Comparison of ENCODE assay signal across 2 cellular contexts in the genomic region with DNA sequence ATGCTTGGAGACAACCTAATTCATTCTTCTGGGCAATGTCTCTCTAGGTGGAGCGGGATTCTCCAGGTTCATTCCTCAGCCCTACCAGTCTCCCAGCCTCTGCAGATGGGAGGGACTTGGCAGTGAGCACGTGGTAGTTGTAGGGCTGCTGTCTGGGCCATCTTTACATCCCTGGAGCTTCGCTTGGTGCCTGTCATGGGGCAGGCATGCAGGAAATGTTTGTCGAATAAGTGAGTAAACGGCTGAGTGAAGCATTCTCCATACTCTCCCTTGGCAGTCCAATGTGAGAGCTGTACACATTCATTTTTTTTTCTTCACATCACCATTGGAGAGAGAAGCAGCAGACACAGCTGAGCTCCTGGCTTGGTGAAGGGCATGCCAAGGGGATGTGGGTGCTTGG.
TF ChIP-seq lines count a peak whose summit lies in the region.

No MANE protein-coding gene starts in this region.

TF ChIP-seq in SK-N-SH treated with all-trans-retinoic acid at 6 μM for 48 hours, 23 proteins besides CTCF, POLR2A, EP300 and RAD21:
- TF ChIP-seq ISL1 (CRISPR knock-in tag; IDR thresholded peaks at IDR 0.05) = peak; percentile 38
- TF ChIP-seq, protein P1, sequence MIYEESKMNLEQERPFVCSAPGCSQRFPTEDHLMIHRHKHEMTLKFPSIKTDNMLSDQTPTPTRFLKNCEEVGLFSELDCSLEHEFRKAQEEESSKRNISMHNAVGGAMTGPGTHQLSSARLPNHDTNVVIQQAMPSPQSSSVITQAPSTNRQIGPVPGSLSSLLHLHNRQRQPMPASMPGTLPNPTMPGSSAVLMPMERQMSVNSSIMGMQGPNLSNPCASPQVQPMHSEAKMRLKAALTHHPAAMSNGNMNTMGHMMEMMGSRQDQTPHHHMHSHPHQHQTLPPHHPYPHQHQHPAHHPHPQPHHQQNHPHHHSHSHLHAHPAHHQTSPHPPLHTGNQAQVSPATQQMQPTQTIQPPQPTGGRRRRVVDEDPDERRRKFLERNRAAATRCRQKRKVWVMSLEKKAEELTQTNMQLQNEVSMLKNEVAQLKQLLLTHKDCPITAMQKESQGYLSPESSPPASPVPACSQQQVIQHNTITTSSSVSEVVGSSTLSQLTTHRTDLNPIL (CRISPR knock-in tag; IDR thresholded peaks at IDR 0.05; ENCODE audit: low read depth) = no peak
- no peak for TF ChIP-seq OSR1 (CRISPR knock-in tag; IDR thresholded peaks at IDR 0.05)
- peak; percentile 65; the same call in 1 of the 2 replicates for TF ChIP-seq SNAI2 (CRISPR knock-in tag; IDR thresholded peaks at IDR 0.05)
- no peak for TF ChIP-seq ZFP3 (CRISPR knock-in tag; IDR thresholded peaks at IDR 0.05)
- TF ChIP-seq TOX (CRISPR knock-in tag; IDR thresholded peaks at IDR 0.05; ENCODE audit: borderline replicate concordance) = no peak

TF ChIP-seq in SK-N-SH, 30 proteins besides CTCF, POLR2A, EP300 and RAD21:
- TF ChIP-seq, protein P2, sequence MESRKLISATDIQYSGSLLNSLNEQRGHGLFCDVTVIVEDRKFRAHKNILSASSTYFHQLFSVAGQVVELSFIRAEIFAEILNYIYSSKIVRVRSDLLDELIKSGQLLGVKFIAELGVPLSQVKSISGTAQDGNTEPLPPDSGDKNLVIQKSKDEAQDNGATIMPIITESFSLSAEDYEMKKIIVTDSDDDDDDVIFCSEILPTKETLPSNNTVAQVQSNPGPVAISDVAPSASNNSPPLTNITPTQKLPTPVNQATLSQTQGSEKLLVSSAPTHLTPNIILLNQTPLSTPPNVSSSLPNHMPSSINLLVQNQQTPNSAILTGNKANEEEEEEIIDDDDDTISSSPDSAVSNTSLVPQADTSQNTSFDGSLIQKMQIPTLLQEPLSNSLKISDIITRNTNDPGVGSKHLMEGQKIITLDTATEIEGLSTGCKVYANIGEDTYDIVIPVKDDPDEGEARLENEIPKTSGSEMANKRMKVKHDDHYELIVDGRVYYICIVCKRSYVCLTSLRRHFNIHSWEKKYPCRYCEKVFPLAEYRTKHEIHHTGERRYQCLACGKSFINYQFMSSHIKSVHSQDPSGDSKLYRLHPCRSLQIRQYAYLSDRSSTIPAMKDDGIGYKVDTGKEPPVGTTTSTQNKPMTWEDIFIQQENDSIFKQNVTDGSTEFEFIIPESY (IDR thresholded peaks at IDR 0.05; ENCODE audit: borderline replicate concordance, low read depth) = no peak
